ENCODE assay signal across 23 cellular contexts in the genomic region with DNA sequence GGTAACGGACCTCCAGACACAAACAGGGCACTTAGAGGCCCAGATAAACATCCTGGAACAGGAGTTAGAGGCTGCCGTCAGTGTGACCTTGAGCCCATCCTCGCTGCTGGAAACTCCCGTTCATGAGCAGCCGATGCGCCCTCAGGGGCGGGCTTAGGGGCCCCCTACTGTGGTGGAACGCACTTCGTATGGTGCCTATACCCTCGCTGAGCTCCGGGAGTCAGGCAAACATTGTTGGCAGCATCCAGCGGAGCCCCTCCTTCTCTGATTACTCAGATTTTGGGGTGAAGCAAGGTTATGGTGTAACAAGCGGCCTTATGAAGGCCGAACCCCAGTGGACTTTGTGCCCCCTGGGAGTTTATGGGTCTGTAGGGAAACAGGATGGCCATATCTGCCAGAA.
A peak's percentile ranks its signal among the peaks of the same experiment; 100 is the strongest.
DNase-seq lines count a peak whose midpoint lies in the region; ATAC-seq and TF ChIP-seq lines count a peak whose summit lies in the region.
"Had no signal": no experiment of that assay in that cellular context is flagged by ENCODE, and none has a peak within 500 bp of the region (broad histone marks: within the 10 kb centered on the region; RNA-seq: fewer than 3 reads in every experiment).

No MANE protein-coding gene starts in this region.

- H3K27ac ChIP-seq in spleen (no peak overlapping the region), ascending aorta (no peak overlapping the region)
- H3K27ac ChIP-seq: BLaER1 had no signal

- H3K27me3 Mint-ChIP-seq in WTC11 (ENCODE audit: low read depth) = no peaks in the 10 kb centered on the region
- H3K27me3 Mint-ChIP-seq: CD4-positive, alpha-beta memory T cell; CD4-positive, CD25-positive, alpha-beta regulatory T cell had no signal

- no peaks in the 10 kb centered on the region for H3K36me3 ChIP-seq in spleen
- no peaks in the 10 kb centered on the region for H3K36me3 ChIP-seq in ascending aorta
- H3K36me3 ChIP-seq: BE2C, BLaER1 had no signal

- H3K4me3 ChIP-seq in spleen (no peak overlapping the region), ascending aorta (no peak overlapping the region)
- H3K4me3 ChIP-seq: BLaER1, GM12878 had no signal

- CTCF ChIA-PET in WTC11 (lab: Charles Lee) = no interaction called here

- peaks cover 23% of the 10 kb centered on the region for H3K36me3 Mint-ChIP-seq in WTC11
- H3K36me3 Mint-ChIP-seq: CD14-positive monocyte; CD4-positive, alpha-beta memory T cell; CD4-positive, CD25-positive, alpha-beta regulatory T cell; CD8-positive, alpha-beta memory T cell had no signal

- WGBS in spleen, 5 donors = 75 to 85% (median 80%) methylated on average over 14 of the region's 14 CpGs

- peaks cover 30% of the 10 kb centered on the region for H3K9me3 Mint-ChIP-seq in WTC11

- no peak for ATAC-seq in WTC11
- ATAC-seq: GM12878 had no signal

- no peak for TF ChIP-seq POLR2A in spleen (IDR thresholded peaks at IDR 0.05)

- TF ChIP-seq CTCF in WTC11 (IDR thresholded peaks at IDR 0.05) = no peak
- no peak for TF ChIP-seq CTCF in spleen (IDR thresholded peaks at IDR 0.05 in 8 of 11, conservative IDR thresholded peaks at IDR 0.05 in 3 of 11)
- TF ChIP-seq CTCF in ascending aorta (IDR thresholded peaks at IDR 0.05) = no peak

- H3K4me1 ChIP-seq in spleen (no peaks in the 10 kb centered on the region), ascending aorta (no peaks in the 10 kb centered on the region)
- H3K4me1 ChIP-seq: BE2C, BLaER1 had no signal

- H3K27me3 ChIP-seq in spleen (replicated peaks in 1 of 7) (no peaks in the 10 kb centered on the region), ascending aorta (no peaks in the 10 kb centered on the region)
- H3K27me3 ChIP-seq: BE2C, BLaER1 had no signal

- POLR2A ChIA-PET in WTC11 (lab: Charles Lee) = no interaction called here

- peak; percentile 22 for DNase-seq in WTC11 (ENCODE audit: low spot score)
- peak; percentile 60 for DNase-seq in posterior vena cava (ENCODE audit: low spot score)
- peak; percentile 58 for DNase-seq in spleen
- DNase-seq in ascending aorta (ENCODE audit: low spot score in 2 of 2) = no peak
- DNase-seq in activated CD4-positive, alpha-beta T cell treated with anti-CD3 and anti-CD28 coated beads, Interleukin-2, amount 50 U/mL, for 4 hours = no peak
- no peak for DNase-seq in NCI-H2196 treated with DMSO at 0.1 percent for 48 hours (lab: John Stamatoyannopoulos, UW; ENCODE audit: unreplicated experiment)
- DNase-seq: 8988T; ACHN; BE2C; C1 segment of cervical spinal cord; CD4-positive, alpha-beta memory T cell; CD4-positive, CD25-positive, alpha-beta regulatory T cell; CD8-positive, alpha-beta memory T cell; COR-L47; DMS 273 treated with DMSO at 0.1 percent for 48 hours; DMS153; DMS79; DND-41; EL; GDM1 had no signal

- intact Hi-C loops in posterior vena cava (cut with DNase I) = no loop called here
- intact Hi-C loops in spleen (cut with DNase I; ENCODE audit: low total_unique reads) = no loop called here
- intact Hi-C loops in ascending aorta (cut with DNase I) = no loop called here

- H3K4me1 Mint-ChIP-seq in WTC11 = no peaks in the 10 kb centered on the region
- H3K4me1 Mint-ChIP-seq: CD14-positive monocyte; CD4-positive, alpha-beta memory T cell; CD4-positive, CD25-positive, alpha-beta regulatory T cell; CD8-positive, alpha-beta memory T cell had no signal

- H3K9me3 ChIP-seq in spleen (peaks cover 0 to 28% (median 15%) of the 10 kb centered on the region in 8 donors), ascending aorta (no peaks in the 10 kb centered on the region)
- H3K9me3 ChIP-seq: BE2C had no signal

- H3K4me3 Mint-ChIP-seq in WTC11 = no peak overlapping the region
- H3K4me3 Mint-ChIP-seq: CD14-positive monocyte; CD4-positive, alpha-beta memory T cell; CD4-positive, CD25-positive, alpha-beta regulatory T cell; CD8-positive, alpha-beta memory T cell had no signal

- no peak overlapping the region for H3K27ac Mint-ChIP-seq in WTC11
- H3K27ac Mint-ChIP-seq: CD4-positive, alpha-beta memory T cell; CD4-positive, CD25-positive, alpha-beta regulatory T cell; CD8-positive, alpha-beta memory T cell had no signal

TF ChIP-seq in WTC11, 78 proteins besides CTCF, POLR2A, EP300 and RAD21:
- no peak for TF ChIP-seq ZBTB21 (CRISPR knock-in tag; IDR thresholded peaks at IDR 0.05; ENCODE audit: borderline replicate concordance)
- TF ChIP-seq, protein P1, sequence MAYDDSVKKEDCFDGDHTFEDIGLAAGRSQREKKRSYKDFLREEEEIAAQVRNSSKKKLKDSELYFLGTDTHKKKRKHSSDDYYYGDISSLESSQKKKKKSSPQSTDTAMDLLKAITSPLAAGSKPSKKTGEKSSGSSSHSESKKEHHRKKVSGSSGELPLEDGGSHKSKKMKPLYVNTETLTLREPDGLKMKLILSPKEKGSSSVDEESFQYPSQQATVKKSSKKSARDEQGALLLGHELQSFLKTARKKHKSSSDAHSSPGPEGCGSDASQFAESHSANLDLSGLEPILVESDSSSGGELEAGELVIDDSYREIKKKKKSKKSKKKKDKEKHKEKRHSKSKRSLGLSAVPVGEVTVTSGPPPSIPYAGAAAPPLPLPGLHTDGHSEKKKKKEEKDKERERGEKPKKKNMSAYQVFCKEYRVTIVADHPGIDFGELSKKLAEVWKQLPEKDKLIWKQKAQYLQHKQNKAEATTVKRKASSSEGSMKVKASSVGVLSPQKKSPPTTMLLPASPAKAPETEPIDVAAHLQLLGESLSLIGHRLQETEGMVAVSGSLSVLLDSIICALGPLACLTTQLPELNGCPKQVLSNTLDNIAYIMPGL (CRISPR knock-in tag; IDR thresholded peaks at IDR 0.05) = no peak
- TF ChIP-seq MXD4 (CRISPR knock-in tag; IDR thresholded peaks at IDR 0.05; ENCODE audit: borderline replicate concordance) = no peak
- TF ChIP-seq ZNF263 (CRISPR knock-in tag; IDR thresholded peaks at IDR 0.05; ENCODE audit: low read depth) = no peak
- no peak for TF ChIP-seq TP53 (CRISPR knock-in tag; IDR thresholded peaks at IDR 0.05)
- TF ChIP-seq, protein P2, sequence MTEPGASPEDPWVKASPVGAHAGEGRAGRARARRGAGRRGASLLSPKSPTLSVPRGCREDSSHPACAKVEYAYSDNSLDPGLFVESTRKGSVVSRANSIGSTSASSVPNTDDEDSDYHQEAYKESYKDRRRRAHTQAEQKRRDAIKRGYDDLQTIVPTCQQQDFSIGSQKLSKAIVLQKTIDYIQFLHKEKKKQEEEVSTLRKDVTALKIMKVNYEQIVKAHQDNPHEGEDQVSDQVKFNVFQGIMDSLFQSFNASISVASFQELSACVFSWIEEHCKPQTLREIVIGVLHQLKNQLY (CRISPR knock-in tag; IDR thresholded peaks at IDR 0.05) = no peak
- TF ChIP-seq, protein P3, sequence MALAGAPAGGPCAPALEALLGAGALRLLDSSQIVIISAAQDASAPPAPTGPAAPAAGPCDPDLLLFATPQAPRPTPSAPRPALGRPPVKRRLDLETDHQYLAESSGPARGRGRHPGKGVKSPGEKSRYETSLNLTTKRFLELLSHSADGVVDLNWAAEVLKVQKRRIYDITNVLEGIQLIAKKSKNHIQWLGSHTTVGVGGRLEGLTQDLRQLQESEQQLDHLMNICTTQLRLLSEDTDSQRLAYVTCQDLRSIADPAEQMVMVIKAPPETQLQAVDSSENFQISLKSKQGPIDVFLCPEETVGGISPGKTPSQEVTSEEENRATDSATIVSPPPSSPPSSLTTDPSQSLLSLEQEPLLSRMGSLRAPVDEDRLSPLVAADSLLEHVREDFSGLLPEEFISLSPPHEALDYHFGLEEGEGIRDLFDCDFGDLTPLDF (CRISPR knock-in tag; IDR thresholded peaks at IDR 0.05) = no peak
- no peak for TF ChIP-seq ATF1 (CRISPR knock-in tag; IDR thresholded peaks at IDR 0.05)
- TF ChIP-seq CBFB (CRISPR knock-in tag; IDR thresholded peaks at IDR 0.05; ENCODE audit: low read depth) = no peak
- no peak for TF ChIP-seq ESRRA (CRISPR knock-in tag; IDR thresholded peaks at IDR 0.05; ENCODE audit: borderline replicate concordance)

Comparison
In these comparisons a context has a peak if more than half of its experiments do, and no peak if none do; other contexts are left out.
1. DNase-seq: peak in WTC11 (single experiment), posterior vena cava (single experiment) and spleen (single experiment); none in ascending aorta (0 of 2), activated CD4-positive, alpha-beta T cell treated with anti-CD3 and anti-CD28 coated beads, Interleukin-2, amount 50 U/mL, for 4 hours (0 of 2) and NCI-H2196 treated with DMSO at 0.1 percent for 48 hours (single experiment).